ENCODE assay signal across 11 cellular contexts in the genomic region with DNA sequence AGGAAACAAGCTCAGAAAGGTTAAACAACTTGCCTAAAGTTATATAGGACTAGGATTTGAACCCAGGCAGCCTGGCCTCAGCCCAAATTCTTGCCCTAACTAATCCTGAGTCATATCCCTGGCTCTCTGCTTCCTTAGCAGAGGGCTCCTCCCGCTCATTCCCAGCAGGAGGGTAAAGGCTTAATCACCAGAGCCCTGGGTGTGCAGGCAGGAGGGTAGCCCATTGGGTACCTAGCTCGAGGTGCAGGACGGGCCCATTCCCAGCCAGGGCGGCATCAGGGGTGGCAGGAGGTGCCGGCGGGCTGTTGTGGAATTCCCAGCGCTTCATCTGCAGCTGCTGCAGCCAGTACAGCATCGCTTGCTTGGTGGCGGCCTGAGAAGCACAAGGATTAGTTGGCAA. TPM values are rescaled to one million over a fixed set of nuclear protein-coding genes. Genes with fewer than 3 reads are reported as not detected.
A peak's percentile ranks its signal among the peaks of the same experiment; 100 is the strongest.
DNase-seq lines count a peak whose midpoint lies in the region; ATAC-seq and TF ChIP-seq lines count a peak whose summit lies in the region.
"Had no signal": no experiment of that assay in that cellular context is flagged by ENCODE, and none has a peak within 500 bp of the region (broad histone marks: within the 10 kb centered on the region; RNA-seq: fewer than 3 reads in every experiment).

No MANE protein-coding gene starts in this region.

- peaks cover 39% of the 10 kb centered on the region for H3K4me1 Mint-ChIP-seq in type B pancreatic cell (ENCODE audit: unreplicated experiment)
- H3K4me1 Mint-ChIP-seq in mesothelial cell of epicardium, result peaks cover 43% of the 10 kb centered on the region

- peaks cover 15% of the 10 kb centered on the region; the same call in 1 of the 2 replicates for H3K79me2 ChIP-seq in HCT116 (ENCODE audit: insufficient read depth, low read length)

- H3K36me3 Mint-ChIP-seq in type B pancreatic cell (peaks cover 9% of the 10 kb centered on the region), mesothelial cell of epicardium (no peaks in the 10 kb centered on the region)

- ATAC-seq in HCT116, result peak; percentile 73
- peak; percentile 6; the same call in 1 of the 3 replicates for ATAC-seq in SK-N-SH treated with all-trans-retinoic acid at 6 μM for 48 hours
- ATAC-seq: activated T-cell treated with anti-CD3 and anti-CD28 coated beads, Interleukin-2, amount 50 U/mL, for 72 hours; naive thymus-derived CD8-positive, alpha-beta T cell had no signal

- H3K4me2 ChIP-seq in HCT116 (ENCODE audit: low read length), result peak overlapping the region; percentile 85

- H3K4me1 ChIP-seq in HCT116 (ENCODE audit: control insufficient read depth in 1 of 2, insufficient read depth in 2 of 2, low read length in 2 of 2), result peaks cover 59 to 74% of the 10 kb centered on the region in 2 experiments

- H2AFZ ChIP-seq in HCT116 (ENCODE audit: low read depth, low read length, poor library complexity, severe bottlenecking), result peak overlapping the region; percentile 76

- TF ChIP-seq RAD21 in HCT116 (IDR thresholded peaks at IDR 0.05; ENCODE audit: low read depth), result no peak

- H3K9me3 ChIP-seq in HCT116 (ENCODE audit: control insufficient read depth in 1 of 2, insufficient read depth in 1 of 2, low read depth in 1 of 2, low read length in 2 of 2), result no peaks in the 10 kb centered on the region

- peak overlapping the region; percentile 63 for H3K27ac ChIP-seq in HCT116 (ENCODE audit: low read depth, low read length)

- RAD21 ChIA-PET in HCT116 (lab: Charles Lee; ENCODE audit: low non-redundant PET in 1 of 2, low total read pairs in 2 of 2, uncharacterized antibody in 2 of 2, unreplicated experiment in 2 of 2), result no interaction called here

- CTCF ChIA-PET in HCT116 (lab: Charles Lee), result interaction anchor here (2.1 kb wide), 1 partner anchor 10 kb away, joined by 7 read pairs; no protein-coding TSS in a partner anchor

- H3K9me3 Mint-ChIP-seq in type B pancreatic cell, result no peaks in the 10 kb centered on the region
- H3K9me3 Mint-ChIP-seq in mesothelial cell of epicardium, result no peaks in the 10 kb centered on the region
- H3K9me3 Mint-ChIP-seq: activated T-cell treated with anti-CD3 and anti-CD28 coated beads, Interleukin-2, amount 50 U/mL, for 72 hours; naive thymus-derived CD8-positive, alpha-beta T cell had no signal

- BruUV-seq in HCT116 (replicated peaks; lab: Mats Ljungman, UMichigan), result no TSS peak

- intact Hi-C loops in HCT116 (cut with micrococcal nuclease), result no loop called here

- TF ChIP-seq POLR2A in HCT116 (IDR thresholded peaks at IDR 0.05; ENCODE audit: borderline replicate concordance, extremely low read depth, insufficient read depth, insufficient read length), result no peak

- no peaks in the 10 kb centered on the region for H3K27me3 ChIP-seq in HCT116 (ENCODE audit: insufficient read depth, low read length)

- H3K4me3 Mint-ChIP-seq in type B pancreatic cell, result no peak overlapping the region
- no peak overlapping the region for H3K4me3 Mint-ChIP-seq in mesothelial cell of epicardium
- H3K4me3 Mint-ChIP-seq: activated T-cell treated with anti-CD3 and anti-CD28 coated beads, Interleukin-2, amount 50 U/mL, for 72 hours; naive thymus-derived CD8-positive, alpha-beta T cell had no signal

- H3K27ac Mint-ChIP-seq in type B pancreatic cell (peak overlapping the region; percentile 7), mesothelial cell of epicardium (no peak overlapping the region)
- H3K27ac Mint-ChIP-seq: activated T-cell treated with anti-CD3 and anti-CD28 coated beads, Interleukin-2, amount 50 U/mL, for 72 hours had no signal

- peak overlapping the region; percentile 59 for H3K9ac ChIP-seq in HCT116 (ENCODE audit: low read length)

- peak; percentile 73 for DNase-seq in HCT116 (ENCODE audit: low read depth, low spot score)
- DNase-seq in fibroblast of pulmonary artery (ENCODE audit: low read depth), result peak; percentile 74
- no peak for DNase-seq in type B pancreatic cell (ENCODE audit: extremely low spot score, unreplicated experiment)
- DNase-seq in mesothelial cell of epicardium (ENCODE audit: low spot score in 2 of 2, unreplicated experiment in 2 of 2), result no peak
- no peak for DNase-seq in cerebellar nuclear complex (lab: John Stamatoyannopoulos, UW)
- DNase-seq in SHP77 (lab: John Stamatoyannopoulos, UW), result no peak
- DNase-seq in effector CD8-positive, alpha-beta T cell (lab: John Stamatoyannopoulos, UW), result no peak
- DNase-seq: activated T-cell treated with anti-CD3 and anti-CD28 coated beads, Interleukin-2, amount 50 U/mL, for 72 hours; naive thymus-derived CD8-positive, alpha-beta T cell; stimulated activated naive CD4-positive, alpha-beta T cell had no signal

- no peaks in the 10 kb centered on the region for H3K9me2 ChIP-seq in HCT116 (ENCODE audit: insufficient read depth)

- H4K20me1 ChIP-seq in HCT116 (ENCODE audit: insufficient read depth), result no peaks in the 10 kb centered on the region

- POLR2A ChIA-PET in HCT116 (lab: Charles Lee), result no interaction called here

- H3K27me3 Mint-ChIP-seq in type B pancreatic cell (peaks cover 6% of the 10 kb centered on the region), mesothelial cell of epicardium (ENCODE audit: low read depth) (no peaks in the 10 kb centered on the region)
- H3K27me3 Mint-ChIP-seq: naive thymus-derived CD8-positive, alpha-beta T cell had no signal

- H3K4me3 ChIP-seq in HCT116 (replicated peaks in 1 of 2; ENCODE audit: low read depth in 1 of 2, low read length in 2 of 2), result peak overlapping the region in 1 of 2 experiments; percentile 8; a peak in 3 of 4 replicates
- no peak overlapping the region for H3K4me3 ChIP-seq in fibroblast of pulmonary artery (replicated peaks; ENCODE audit: low read depth, low read length)

- no peaks in the 10 kb centered on the region for H3K36me3 ChIP-seq in HCT116 (ENCODE audit: control insufficient read depth in 1 of 2, insufficient read depth in 2 of 2, low read length in 2 of 2)

- TF ChIP-seq CTCF in HCT116 (IDR thresholded peaks at IDR 0.05 in 2 of 3, conservative IDR thresholded peaks at IDR 0.05 in 1 of 3; ENCODE audit: borderline replicate concordance in 1 of 3, insufficient read depth in 1 of 3, low read depth in 2 of 3, low read length in 2 of 3) (no peak), fibroblast of pulmonary artery (IDR thresholded peaks at IDR 0.05; ENCODE audit: low read length, missing control alignments) (no peak), type B pancreatic cell (conservative IDR thresholded peaks at IDR 0.05) (no peak), mesothelial cell of epicardium (IDR thresholded peaks at IDR 0.05; ENCODE audit: unreplicated experiment) (no peak)

TF ChIP-seq in HCT116, 20 proteins besides CTCF, POLR2A, EP300 and RAD21 (continues in another document):
- no peak for TF ChIP-seq EGR1 (IDR thresholded peaks at IDR 0.05; ENCODE audit: low read depth)

TF ChIP-seq in SK-N-SH treated with all-trans-retinoic acid at 6 μM for 48 hours, 23 proteins besides CTCF, POLR2A, EP300 and RAD21:
- TF ChIP-seq, protein P1, sequence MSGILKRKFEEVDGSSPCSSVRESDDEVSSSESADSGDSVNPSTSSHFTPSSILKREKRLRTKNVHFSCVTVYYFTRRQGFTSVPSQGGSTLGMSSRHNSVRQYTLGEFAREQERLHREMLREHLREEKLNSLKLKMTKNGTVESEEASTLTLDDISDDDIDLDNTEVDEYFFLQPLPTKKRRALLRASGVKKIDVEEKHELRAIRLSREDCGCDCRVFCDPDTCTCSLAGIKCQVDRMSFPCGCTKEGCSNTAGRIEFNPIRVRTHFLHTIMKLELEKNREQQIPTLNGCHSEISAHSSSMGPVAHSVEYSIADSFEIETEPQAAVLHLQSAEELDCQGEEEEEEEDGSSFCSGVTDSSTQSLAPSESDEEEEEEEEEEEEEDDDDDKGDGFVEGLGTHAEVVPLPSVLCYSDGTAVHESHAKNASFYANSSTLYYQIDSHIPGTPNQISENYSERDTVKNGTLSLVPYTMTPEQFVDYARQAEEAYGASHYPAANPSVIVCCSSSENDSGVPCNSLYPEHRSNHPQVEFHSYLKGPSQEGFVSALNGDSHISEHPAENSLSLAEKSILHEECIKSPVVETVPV (CRISPR knock-in tag; IDR thresholded peaks at IDR 0.05), result no peak
- TF ChIP-seq ARNTL (CRISPR knock-in tag; IDR thresholded peaks at IDR 0.05; ENCODE audit: borderline replicate concordance, low read depth) (no peak), BACH2 (CRISPR knock-in tag; IDR thresholded peaks at IDR 0.05; ENCODE audit: borderline replicate concordance) (no peak), CSDC2 (CRISPR knock-in tag; IDR thresholded peaks at IDR 0.05) (no peak)
- TF ChIP-seq, protein P2, sequence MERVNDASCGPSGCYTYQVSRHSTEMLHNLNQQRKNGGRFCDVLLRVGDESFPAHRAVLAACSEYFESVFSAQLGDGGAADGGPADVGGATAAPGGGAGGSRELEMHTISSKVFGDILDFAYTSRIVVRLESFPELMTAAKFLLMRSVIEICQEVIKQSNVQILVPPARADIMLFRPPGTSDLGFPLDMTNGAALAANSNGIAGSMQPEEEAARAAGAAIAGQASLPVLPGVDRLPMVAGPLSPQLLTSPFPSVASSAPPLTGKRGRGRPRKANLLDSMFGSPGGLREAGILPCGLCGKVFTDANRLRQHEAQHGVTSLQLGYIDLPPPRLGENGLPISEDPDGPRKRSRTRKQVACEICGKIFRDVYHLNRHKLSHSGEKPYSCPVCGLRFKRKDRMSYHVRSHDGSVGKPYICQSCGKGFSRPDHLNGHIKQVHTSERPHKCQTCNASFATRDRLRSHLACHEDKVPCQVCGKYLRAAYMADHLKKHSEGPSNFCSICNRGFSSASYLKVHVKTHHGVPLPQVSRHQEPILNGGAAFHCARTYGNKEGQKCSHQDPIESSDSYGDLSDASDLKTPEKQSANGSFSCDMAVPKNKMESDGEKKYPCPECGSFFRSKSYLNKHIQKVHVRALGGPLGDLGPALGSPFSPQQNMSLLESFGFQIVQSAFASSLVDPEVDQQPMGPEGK (CRISPR knock-in tag; IDR thresholded peaks at IDR 0.05; ENCODE audit: borderline replicate concordance), result no peak

RNA-seq across cellular contexts. Expression of a gene that starts 3.9 kb away (rescaled TPM):
- total RNA-seq in HCT116 (2021; ENCODE audit: unreplicated experiment) (9.8 TPM), type B pancreatic cell (ENCODE audit: low replicate concordance) (9.4 and 20.9 TPM in 2 replicates), mesothelial cell of epicardium (7.0 to 7.4 TPM (median 7.3 TPM) in 3 replicates)
- 8.4 and 9.6 TPM in 2 replicates for polyA plus RNA-seq in HCT116 (2012)

RNA-seq across cellular contexts. Expression of a gene that starts 59.1 kb away (rescaled TPM):
- total RNA-seq in HCT116 (2021; ENCODE audit: unreplicated experiment), result 5.7 TPM
- 6.3 and 6.9 TPM in 2 replicates for polyA plus RNA-seq in HCT116 (2012)
- 9.9 and 28.5 TPM in 2 replicates for total RNA-seq in type B pancreatic cell (ENCODE audit: low replicate concordance)
- 5.9 to 6.3 TPM (median 5.9 TPM) in 3 replicates for total RNA-seq in mesothelial cell of epicardium

Comparison
In these comparisons a context has a peak if more than half of its experiments do, and no peak if none do; other contexts are left out.
1. DNase-seq: peak in HCT116 (single experiment) and fibroblast of pulmonary artery (single experiment); none in type B pancreatic cell (single experiment), mesothelial cell of epicardium (0 of 2), cerebellar nuclear complex (0 of 2), SHP77 (0 of 2) and effector CD8-positive, alpha-beta T cell (single experiment).